Comparison of ENCODE assay signal across 8 cellular contexts in the genomic region with DNA sequence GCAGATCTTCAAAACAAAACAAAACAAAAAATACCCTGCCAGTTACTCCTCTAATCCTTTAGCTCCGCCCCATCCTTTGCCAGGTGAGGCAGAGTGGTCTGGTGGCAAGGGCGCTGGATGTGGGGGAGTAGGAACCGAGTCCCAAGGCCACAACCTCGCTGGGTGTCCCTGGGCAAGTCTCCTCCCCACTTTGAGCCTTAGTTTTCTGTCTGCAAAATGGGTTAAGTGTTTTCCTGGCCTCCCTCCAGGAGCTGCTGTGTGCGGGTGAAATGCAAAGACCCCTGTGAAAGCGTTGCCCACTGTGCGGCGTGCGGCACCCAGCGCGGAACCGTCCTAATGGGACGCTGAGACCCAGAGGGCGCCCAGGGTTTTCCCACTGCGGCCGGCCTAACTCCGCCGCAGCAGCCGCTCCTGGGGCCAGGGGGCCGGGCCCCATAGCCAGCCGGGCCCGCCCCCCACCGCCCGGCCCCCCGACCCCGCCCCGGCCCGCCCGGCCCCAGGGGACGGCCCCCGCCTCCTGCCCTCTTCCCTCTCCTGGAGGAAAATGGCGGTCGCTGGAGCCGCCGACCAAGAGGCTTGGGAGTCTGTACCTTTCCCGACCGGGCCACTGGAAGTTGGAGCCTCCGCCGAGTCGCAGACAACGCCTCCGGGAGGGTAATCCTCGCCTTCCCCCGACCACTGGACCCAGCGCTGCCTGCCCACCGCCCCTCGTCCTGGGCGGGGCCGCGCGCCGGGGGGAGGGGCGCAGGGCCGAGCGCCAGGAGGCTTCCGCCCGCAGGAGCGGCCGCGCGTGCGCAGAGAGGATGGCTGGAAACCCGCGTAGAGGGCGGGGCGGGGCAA. TPM values are rescaled to one million over a fixed set of nuclear protein-coding genes. Genes with fewer than 3 reads are reported as not detected.
DNase-seq lines count a peak whose midpoint lies in the region; ATAC-seq and TF ChIP-seq lines count a peak whose summit lies in the region.

A gene with protein sequence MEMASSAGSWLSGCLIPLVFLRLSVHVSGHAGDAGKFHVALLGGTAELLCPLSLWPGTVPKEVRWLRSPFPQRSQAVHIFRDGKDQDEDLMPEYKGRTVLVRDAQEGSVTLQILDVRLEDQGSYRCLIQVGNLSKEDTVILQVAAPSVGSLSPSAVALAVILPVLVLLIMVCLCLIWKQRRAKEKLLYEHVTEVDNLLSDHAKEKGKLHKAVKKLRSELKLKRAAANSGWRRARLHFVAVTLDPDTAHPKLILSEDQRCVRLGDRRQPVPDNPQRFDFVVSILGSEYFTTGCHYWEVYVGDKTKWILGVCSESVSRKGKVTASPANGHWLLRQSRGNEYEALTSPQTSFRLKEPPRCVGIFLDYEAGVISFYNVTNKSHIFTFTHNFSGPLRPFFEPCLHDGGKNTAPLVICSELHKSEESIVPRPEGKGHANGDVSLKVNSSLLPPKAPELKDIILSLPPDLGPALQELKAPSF (plus strand): TSS at position 523 of the 840 bp plus-strand sequence. CDS start 13,327 bp downstream, outside the sequence.
A gene with protein sequence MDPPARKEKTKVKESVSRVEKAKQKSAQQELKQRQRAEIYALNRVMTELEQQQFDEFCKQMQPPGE (minus strand): TSS at position 798 of the 840 bp plus-strand sequence. CDS start 853 bp downstream, outside the sequence.

- peaks cover 24% of the 10 kb centered on the region for H3K79me2 ChIP-seq in mammary epithelial cell (ENCODE audit: insufficient read depth, low read length)

- TF ChIP-seq CTCF in A673 (conservative IDR thresholded peaks at IDR 0.05; ENCODE audit: low read depth, low read length): 0 out of 2 replicates have a peak, but pooled peaks have one; percentile 8
- TF ChIP-seq CTCF in WI38 (IDR thresholded peaks at IDR 0.05; ENCODE audit: low read depth, low read length): no peak
- no peak for TF ChIP-seq CTCF in mammary epithelial cell (conservative IDR thresholded peaks at IDR 0.05 in 1 of 2, IDR thresholded peaks at IDR 0.05 in 1 of 2; ENCODE audit: extremely low read depth in 1 of 2, insufficient read depth in 1 of 2, low read depth in 1 of 2, low read length in 2 of 2)

- 3% methylated on average over 20 of the region's 66 CpGs for WGBS in mammary epithelial cell (ENCODE audit: low coverage, missing lambda C conversion rate)

- H3K4me3 ChIP-seq in A673 (ENCODE audit: low read depth, low read length, poor library complexity, severe bottlenecking): peak within 1 kb of the TSS; percentile 71
- H3K4me3 ChIP-seq in WI38 (ENCODE audit: low read depth, low read length): peak within 1 kb of the TSS; percentile 66
- H3K4me3 ChIP-seq in mammary epithelial cell (replicated peaks in 1 of 3; ENCODE audit: insufficient read depth in 1 of 3, low read depth in 2 of 3, low read length in 3 of 3): peak within 1 kb of the TSS; percentile 84 to 98 (median 86)

- H3K4me1 ChIP-seq in A673 (ENCODE audit: insufficient read depth, low read length, poor library complexity, severe bottlenecking) (peaks cover 31% of the 10 kb centered on the region), mammary epithelial cell (ENCODE audit: insufficient read depth, low read length) (peaks cover 17% of the 10 kb centered on the region)

- H3K27me3 ChIP-seq in A673 (replicated peaks; ENCODE audit: insufficient read depth, low read depth, low read length, poor library complexity) (no peaks in the 10 kb centered on the region), mammary epithelial cell (ENCODE audit: insufficient read depth, low read length) (no peaks in the 10 kb centered on the region)

- peak; percentile 89 for DNase-seq in A673 (ENCODE audit: low spot score)
- peak; percentile 92 for DNase-seq in NCI-H2196 (lab: John Stamatoyannopoulos, UW; ENCODE audit: unreplicated experiment)
- peak; percentile 81 for DNase-seq in mammary epithelial cell
- DNase-seq in iris pigment epithelial cell (ENCODE audit: low read depth): peak; percentile 77
- DNase-seq in stimulated activated CD4-positive, alpha-beta T cell treated with anti-CD3 and anti-CD28 coated beads, Interleukin-12 subunit alpha, Interleukin-12 subunit beta, amount 100 ng/mL, for 24 hours (ENCODE audit: low read depth in 2 of 2): peak; percentile 92

- no peaks in the 10 kb centered on the region for H3K9me3 ChIP-seq in A673 (ENCODE audit: low read depth, low read length, poor library complexity, severe bottlenecking)
- no peaks in the 10 kb centered on the region for H3K9me3 ChIP-seq in mammary epithelial cell (replicated peaks; ENCODE audit: insufficient read depth, low read length)

- H3K36me3 ChIP-seq in A673 (ENCODE audit: insufficient read depth, low read length, poor library complexity, severe bottlenecking) (peaks cover 7% of the 10 kb centered on the region), mammary epithelial cell (ENCODE audit: insufficient read depth, low read length) (no peaks in the 10 kb centered on the region)

- H3K27ac ChIP-seq in A673 (ENCODE audit: low read depth, low read length, poor library complexity, severe bottlenecking) (peak within 1 kb of the TSS; percentile 97), mammary epithelial cell (ENCODE audit: insufficient read depth, low read depth, low read length) (peak within 1 kb of the TSS; percentile 88)

- peak within 1 kb of the TSS; percentile 97 for H3K4me2 ChIP-seq in mammary epithelial cell (ENCODE audit: insufficient read depth, low read depth, low read length)

- dilution Hi-C loops in mammary epithelial cell (cut with HindIII; ENCODE audit: low sequenced_read_pairs): no loop called here

- BruUV-seq in A673 (replicated peaks; lab: Mats Ljungman, UMichigan) (no TSS peak), mammary epithelial cell (replicated peaks; lab: Mats Ljungman, UMichigan) (no TSS peak)

- peak within 1 kb of the TSS; percentile 99 for H2AFZ ChIP-seq in mammary epithelial cell (ENCODE audit: low read depth, low read length)

- intact Hi-C loops in A673 (cut with micrococcal nuclease; ENCODE audit: unreplicated experiment): no loop called here
- intact Hi-C loops in mammary epithelial cell (cut with micrococcal nuclease): no loop called here

- no peaks in the 10 kb centered on the region for H4K20me1 ChIP-seq in mammary epithelial cell (ENCODE audit: insufficient read depth, low read length)

- H3K9ac ChIP-seq in mammary epithelial cell (ENCODE audit: insufficient read depth, low read length): peak within 1 kb of the TSS; percentile 75

- CTCF ChIA-PET in A673 (lab: Charles Lee): no interaction called here
- CTCF ChIA-PET in mammary epithelial cell (lab: Charles Lee; ENCODE audit: low non-redundant PET): interaction anchor here (0.6 kb wide), 2 partner anchors 50 to 284 kb away, joined by 3 read pairs; a partner anchor contains a TSS

- in situ Hi-C loops in mammary epithelial cell (cut with MboI; ENCODE audit: low sequenced_read_pairs in 2 of 2): no loop called here

- POLR2A ChIA-PET in A673 (lab: Charles Lee; ENCODE audit: low non-redundant PET): no interaction called here

- ATAC-seq in GM18870 (IDR thresholded peaks at IDR 0.05; ENCODE audit: unreplicated experiment) (peak; percentile 50), HG03103 (IDR thresholded peaks at IDR 0.05; ENCODE audit: low read depth, unreplicated experiment) (peak; percentile 73)

RNA-seq across cellular contexts. Expression of the first gene that starts in this region (rescaled TPM):
- total RNA-seq in A673 (2021) (3.0 and 3.5 TPM in 2 replicates), mammary epithelial cell (10 to 100 TPM; 11.2 to 15.3 TPM)
- 5.5 TPM for polyA plus RNA-seq in mammary epithelial cell
- 6.4 TPM for polyA minus RNA-seq in mammary epithelial cell

RNA-seq across cellular contexts. Expression of the second gene that starts in this region (rescaled TPM):
- total RNA-seq in A673 (2021) (49.4 and 50.8 TPM in 2 replicates), mammary epithelial cell (10 to 100 TPM in 1 of 2 donors, 1 to 10 TPM in 1; 7.0 to 15.2 TPM)
- 9.1 TPM for polyA plus RNA-seq in mammary epithelial cell
- polyA minus RNA-seq in mammary epithelial cell: 1.1 TPM

Comparison
In these comparisons a context has a peak if more than half of its experiments do, and no peak if none do; other contexts are left out.
1. Peak in every context shown above with its lines: DNase-seq, ATAC-seq, H3K4me3 ChIP-seq and H3K27ac ChIP-seq.